ENCODE assay signal across 8 cellular contexts in the genomic region with DNA sequence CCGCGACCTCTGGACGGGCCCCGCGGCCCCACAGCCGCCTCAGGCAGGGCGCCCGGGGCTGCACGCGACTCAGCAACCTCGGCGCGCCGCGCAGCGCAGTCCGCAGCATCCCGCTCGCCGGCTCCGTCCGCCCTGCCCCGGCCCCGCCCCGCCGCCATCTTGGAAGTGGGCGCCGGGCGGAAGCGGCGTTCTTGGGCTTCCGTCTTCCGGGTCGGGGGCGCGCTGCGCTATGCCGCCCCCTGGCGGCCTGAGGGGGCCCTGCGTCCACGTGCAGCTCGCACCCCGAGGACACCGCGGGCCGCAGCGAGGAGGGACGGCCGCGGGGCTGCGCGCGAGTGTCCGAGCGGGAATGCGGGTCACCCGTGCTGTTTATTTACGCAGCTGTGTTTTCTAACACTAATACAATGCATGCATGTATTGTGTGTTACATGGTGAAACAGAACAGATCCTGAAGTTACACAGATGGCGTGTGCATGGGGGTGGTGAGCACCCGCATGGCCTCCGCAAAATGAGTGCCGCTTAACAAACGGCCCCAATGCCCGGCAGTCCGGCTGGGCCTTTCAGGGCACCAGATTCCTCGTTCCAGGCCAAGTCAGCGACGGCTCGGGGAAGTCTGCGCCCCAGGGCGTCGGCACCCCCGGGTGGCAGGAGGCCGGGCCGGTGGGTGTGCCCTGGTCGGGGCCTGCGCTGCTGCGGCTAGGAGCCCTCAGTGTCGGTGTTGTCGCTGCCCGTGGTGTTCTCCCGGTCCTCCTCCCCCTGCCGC. TPM values are rescaled to one million over a fixed set of nuclear protein-coding genes. Genes with fewer than 3 reads are reported as not detected.
A peak's percentile ranks its signal among the peaks of the same experiment; 100 is the strongest.
DNase-seq lines count a peak whose midpoint lies in the region; FAIRE-seq lines count a peak whose summit lies in the region.

Gene DNLZ (minus strand): TSS at position 139 of the 763 bp plus-strand sequence. CDS start 30 bp downstream, at position 109.

- no peak for FAIRE-seq in frontal cortex (lab: Jason Lieb, UNC)

- in situ Hi-C loops in SK-MEL-5 (cut with HindIII; ENCODE audit: low pct_unique_long_range_greater_than_20kb, low sequenced_read_pairs): no loop called here

- DNase-seq in GF-D8 (lab: John Stamatoyannopoulos, UW) (peak; percentile 35), GOT3 (lab: John Stamatoyannopoulos, UW) (peak; percentile 57), LHCN-M2 (ENCODE audit: low read depth) (peak; percentile 78), SK-MEL-5 (ENCODE audit: low read depth, low spot score) (peak; percentile 82), frontal cortex (ENCODE audit: low spot score in 2 of 2) (peak; percentile 98 to 99), occipital lobe (lab: John Stamatoyannopoulos, UW) (peak; percentile 38), superior temporal gyrus (ENCODE audit: extremely low spot score) (peak; percentile 76)
- peak; percentile 73 to 86 (median 80) for DNase-seq in activated naive CD4-positive, alpha-beta T cell (lab: John Stamatoyannopoulos, UW)

RNA-seq across cellular contexts. Expression of gene DNLZ, which starts in this region (rescaled TPM):
- total RNA-seq in LHCN-M2 (2014; rRNA removed) (51.2 and 52.0 TPM in 2 replicates), frontal cortex (9.0 TPM), occipital lobe (4.1 TPM)
- polyA plus RNA-seq in LHCN-M2 (2012): 29.4 TPM
- total RNA-seq in SK-MEL-5 (2014; rRNA removed; shearing (Covaris generic)): 19.4 and 35.1 TPM in 2 replicates
- polyA plus RNA-seq in SK-MEL-5 (2015; cell fraction: cytosol; rRNA removed): 26.8 and 54.3 TPM in 2 replicates
- 2.8 and 4.6 TPM in 2 replicates for polyA plus RNA-seq in SK-MEL-5 (2015; cell fraction: nucleus; rRNA removed)

Comparison
In these comparisons a context has a peak if more than half of its experiments do, and no peak if none do; other contexts are left out.
1. Peak in every context shown above with its lines: DNase-seq.
2. DNase-seq: peak in every context shown above with its lines; median percentile 98 in frontal cortex; 82 in SK-MEL-5; 80 in activated naive CD4-positive, alpha-beta T cell; 78 in LHCN-M2; 76 in superior temporal gyrus; 57 in GOT3; 38 in occipital lobe; 35 in GF-D8.